Comparison of ENCODE assay signal across 11 cellular contexts in the genomic region with DNA sequence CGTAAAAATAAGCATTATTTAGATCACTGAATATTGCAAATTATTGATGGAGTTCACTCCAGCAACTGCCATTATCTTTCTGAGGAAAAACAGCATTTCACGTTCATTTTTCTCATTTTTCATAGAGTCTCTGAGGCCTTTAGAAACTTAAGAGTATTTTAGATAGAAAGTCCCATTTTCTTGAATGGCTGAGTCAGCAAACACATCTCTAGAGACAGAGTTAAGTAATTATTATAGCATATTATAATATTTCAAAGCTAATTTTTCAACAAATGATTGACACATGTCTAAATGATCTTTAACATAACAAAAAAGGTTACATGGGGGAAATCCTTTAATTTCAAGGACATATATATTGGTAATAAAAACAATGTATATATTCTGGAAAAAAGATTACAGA. TPM values are rescaled to one million over a fixed set of nuclear protein-coding genes. Genes with fewer than 3 reads are reported as not detected.
"Had no signal": no experiment of that assay in that cellular context is flagged by ENCODE, and none has a peak within 500 bp of the region (broad histone marks: within the 10 kb centered on the region; RNA-seq: fewer than 3 reads in every experiment).

No MANE protein-coding gene starts in this region.

- DNase-seq: GM23248, GOT3, H9, HCEC 1CT, HFFc6, Kasumi-1, KBM-7 had no signal

- FAIRE-seq: H54, HTR-8/SVneo had no signal

- H2AFZ ChIP-seq: GM23248 had no signal

- H3K27ac ChIP-seq: GM23248, KMS-11 had no signal

- H3K4me2 ChIP-seq: KMS-11 had no signal

- H3K4me3 ChIP-seq: GM23248 had no signal

- H3K9ac ChIP-seq: GM23248, KMS-11 had no signal

RNA-seq across cellular contexts. Expression of a gene that starts 31.8 kb away (rescaled TPM):
- total RNA-seq: GM23248, H9, HFFc6, HT-29 had no signal
- polyA plus RNA-seq: GM23248 had no signal
